9 cellular contexts compared by ENCODE assay signal in genomic region chr4:109912706-109913621, GRCh38. TPM values are rescaled to one million over a fixed set of nuclear protein-coding genes. Genes with fewer than 3 reads are reported as not detected.
A peak's percentile ranks its signal among the peaks of the same experiment; 100 is the strongest.
DNase-seq lines count a peak whose midpoint lies in the region; TF ChIP-seq lines count a peak whose summit lies in the region.
"Had no signal": no experiment of that assay in that cellular context is flagged by ENCODE, and none has a peak within 500 bp of the region (broad histone marks: within the 10 kb centered on the region; RNA-seq: fewer than 3 reads in every experiment).

Gene EGF (plus strand): TSS chr4:109912883. CDS start chr4:109913336, 453 bp downstream.

- H3K9ac ChIP-seq in BLaER1 treated with 17β-estradiol and CSF1 and Interleukin-3, amounts not matched to agents 10 nM and 100 nM, result peak within 1 kb of the TSS in 1 of 11 experiments; percentile 27; a peak in 1 of 22 replicates

- H4K20me1 ChIP-seq in BLaER1 treated with 17β-estradiol and CSF1 and Interleukin-3, amounts not matched to agents 10 nM and 100 nM, result no peaks in the 10 kb centered on the region

- intact Hi-C loops in posterior vena cava (cut with DNase I), result no loop called here

- H3K27me3 Mint-ChIP-seq in mesothelial cell of epicardium (ENCODE audit: low read depth), result no peaks in the 10 kb centered on the region
- peaks cover 44% of the 10 kb centered on the region for H3K27me3 Mint-ChIP-seq in activated T-cell treated with anti-CD3 and anti-CD28 coated beads, Interleukin-2, amount 50 U/mL, for 24 hours
- peaks cover 4% of the 10 kb centered on the region for H3K27me3 Mint-ChIP-seq in progenitor cell of endocrine pancreas

- no peaks in the 10 kb centered on the region for H3K9me3 ChIP-seq in BLaER1 treated with 17β-estradiol and CSF1 and Interleukin-3, amounts not matched to agents 10 nM and 100 nM (replicated peaks in 1 of 11)
- H3K9me3 ChIP-seq in ectodermal cell (ENCODE audit: control insufficient read depth, low read length), result no peaks in the 10 kb centered on the region

- no peak for TF ChIP-seq CTCF in mesothelial cell of epicardium (IDR thresholded peaks at IDR 0.05; ENCODE audit: unreplicated experiment)
- no peak for TF ChIP-seq CTCF in progenitor cell of endocrine pancreas (IDR thresholded peaks at IDR 0.05; ENCODE audit: unreplicated experiment)

- no peak within 1 kb of the TSS for H3K4me3 ChIP-seq in BLaER1 treated with 17β-estradiol and CSF1 and Interleukin-3, amounts not matched to agents 10 nM and 100 nM
- H3K4me3 ChIP-seq in ectodermal cell (ENCODE audit: insufficient read depth, low read depth, low read length), result peak within 1 kb of the TSS; percentile 4

- no peaks in the 10 kb centered on the region for H3K36me3 Mint-ChIP-seq in mesothelial cell of epicardium
- H3K36me3 Mint-ChIP-seq in activated T-cell treated with anti-CD3 and anti-CD28 coated beads, Interleukin-2, amount 50 U/mL, for 24 hours (ENCODE audit: low read depth), result no peaks in the 10 kb centered on the region
- H3K36me3 Mint-ChIP-seq in progenitor cell of endocrine pancreas (ENCODE audit: insufficient read depth), result no peaks in the 10 kb centered on the region

- peak within 1 kb of the TSS in 8 of 11 experiments; percentile 9 to 61 (median 26); a peak in 9 of 22 replicates for H3K27ac ChIP-seq in BLaER1 treated with 17β-estradiol and CSF1 and Interleukin-3, amounts not matched to agents 10 nM and 100 nM
- H3K27ac ChIP-seq in ectodermal cell (ENCODE audit: insufficient read depth, low read depth, low read length, poor library complexity, severe bottlenecking), result peak within 1 kb of the TSS; percentile 64

- H3K27me3 ChIP-seq in BLaER1 treated with 17β-estradiol and CSF1 and Interleukin-3, amounts not matched to agents 10 nM and 100 nM, result no peaks in the 10 kb centered on the region
- H3K27me3 ChIP-seq in ectodermal cell (ENCODE audit: control insufficient read depth, insufficient read depth, low read length, poor library complexity, severe bottlenecking), result no peaks in the 10 kb centered on the region

- peak within 1 kb of the TSS; percentile 0 for H3K4me3 Mint-ChIP-seq in mesothelial cell of epicardium
- H3K4me3 Mint-ChIP-seq in activated T-cell treated with anti-CD3 and anti-CD28 coated beads, Interleukin-2, amount 50 U/mL, for 24 hours, result no peak within 1 kb of the TSS
- H3K4me3 Mint-ChIP-seq in progenitor cell of endocrine pancreas (ENCODE audit: low read depth), result no peak within 1 kb of the TSS

- DNase-seq in LHCN-M2 (ENCODE audit: low read depth) (peak; percentile 52), mesothelial cell of epicardium (ENCODE audit: low spot score in 2 of 2, unreplicated experiment in 2 of 2) (no peak), posterior vena cava (ENCODE audit: low spot score) (no peak), progenitor cell of endocrine pancreas (ENCODE audit: low spot score, unreplicated experiment) (no peak)
- DNase-seq in activated CD8-positive, alpha-beta memory T cell treated with anti-CD3 and anti-CD28 coated beads for 24 hours, result no peak
- no peak for DNase-seq in activated T-cell treated with anti-CD3 and anti-CD28 coated beads, Interleukin-2, amount 50 U/mL, for 24 hours
- DNase-seq: effector CD8-positive, alpha-beta T cell had no signal

- H3K36me3 ChIP-seq in BLaER1 treated with 17β-estradiol and CSF1 and Interleukin-3, amounts not matched to agents 10 nM and 100 nM, result no peaks in the 10 kb centered on the region
- H3K36me3 ChIP-seq in ectodermal cell (ENCODE audit: control insufficient read depth, insufficient read depth, low read length), result no peaks in the 10 kb centered on the region

- no peaks in the 10 kb centered on the region for H3K9me3 Mint-ChIP-seq in mesothelial cell of epicardium
- no peaks in the 10 kb centered on the region for H3K9me3 Mint-ChIP-seq in activated T-cell treated with anti-CD3 and anti-CD28 coated beads, Interleukin-2, amount 50 U/mL, for 24 hours
- no peaks in the 10 kb centered on the region for H3K9me3 Mint-ChIP-seq in progenitor cell of endocrine pancreas (ENCODE audit: low read depth)

- WGBS in ectodermal cell, 2 experiments, result 64 to 65% methylated on average over 9 of the region's 9 CpGs

- H3K4me1 ChIP-seq in BLaER1 treated with 17β-estradiol and CSF1 and Interleukin-3, amounts not matched to agents 10 nM and 100 nM, result peaks cover 8 to 18% (median 12%) of the 10 kb centered on the region in 10 experiments
- peaks cover 28% of the 10 kb centered on the region for H3K4me1 ChIP-seq in ectodermal cell (ENCODE audit: control insufficient read depth, insufficient read depth, low read length)

- peak within 1 kb of the TSS; percentile 13 to 77 (median 67) for H3K4me2 ChIP-seq in BLaER1 treated with 17β-estradiol and CSF1 and Interleukin-3, amounts not matched to agents 10 nM and 100 nM

- H3K4me1 Mint-ChIP-seq in mesothelial cell of epicardium (peaks cover 22% of the 10 kb centered on the region), progenitor cell of endocrine pancreas (ENCODE audit: low read depth) (peaks cover 18% of the 10 kb centered on the region)
- H3K4me1 Mint-ChIP-seq in activated T-cell treated with anti-CD3 and anti-CD28 coated beads, Interleukin-2, amount 50 U/mL, for 24 hours (ENCODE audit: low read depth), result peaks cover 2% of the 10 kb centered on the region

- H3K27ac Mint-ChIP-seq in mesothelial cell of epicardium (peak within 1 kb of the TSS; percentile 10), progenitor cell of endocrine pancreas (no peak within 1 kb of the TSS)
- no peak within 1 kb of the TSS for H3K27ac Mint-ChIP-seq in activated T-cell treated with anti-CD3 and anti-CD28 coated beads, Interleukin-2, amount 50 U/mL, for 24 hours

RNA-seq across cellular contexts. Expression of gene EGF, which starts in this region (rescaled TPM):
- total RNA-seq in LHCN-M2 (2014; rRNA removed), result 0.86 and 2.6 TPM in 2 replicates
- polyA plus RNA-seq in LHCN-M2 (2012), result 0.97 TPM
- 3.4 TPM for polyA plus RNA-seq in ectodermal cell (2013, experiment 1 of 4)
- polyA plus RNA-seq in ectodermal cell (2013, experiment 2 of 4), result 3.8 TPM
- 3.7 TPM for polyA plus RNA-seq in ectodermal cell (2013, experiment 3 of 4)
- 3.3 TPM for polyA plus RNA-seq in ectodermal cell (2013, experiment 4 of 4)
- 1.0 to 2.0 TPM (median 1.3 TPM) in 3 replicates for total RNA-seq in mesothelial cell of epicardium
- total RNA-seq in posterior vena cava, result under 1 TPM in 1 of 2 donors, not detected in 1; 0.14 TPM
- total RNA-seq in progenitor cell of endocrine pancreas, result 0.36 and 0.47 TPM in 2 replicates
